In genomic region chr2:211055438-211055837, GRCh38 we compare ENCODE assay signal across 11 cellular contexts.
DNase-seq lines count a peak whose midpoint lies in the region; ATAC-seq, FAIRE-seq and TF ChIP-seq lines count a peak whose summit lies in the region.
"Had no signal": no experiment of that assay in that cellular context is flagged by ENCODE, and none has a peak within 500 bp of the region (broad histone marks: within the 10 kb centered on the region; RNA-seq: fewer than 3 reads in every experiment).

No MANE protein-coding gene starts in this region.

- no peak for ATAC-seq in stimulated activated memory B cell treated with anti-CD40 and anti-IgM and Interleukin-4, amounts not matched to agents 10 μg/mL and 1 μg/mL and 100 μg/mL, for 72 hours

- POLR2A ChIA-PET in Caco-2 (lab: Charles Lee), result no interaction called here

- H3K36me3 Mint-ChIP-seq in Caco-2 (ENCODE audit: insufficient read depth, unreplicated experiment), result no peaks in the 10 kb centered on the region
- H3K36me3 Mint-ChIP-seq in stimulated activated memory B cell treated with anti-CD40 and anti-IgM and Interleukin-4, amounts not matched to agents 10 μg/mL and 1 μg/mL and 100 μg/mL, for 72 hours, result no peaks in the 10 kb centered on the region

- H3K4me1 ChIP-seq in Caco-2, result no peaks in the 10 kb centered on the region
- no peaks in the 10 kb centered on the region for H3K4me1 ChIP-seq in SJCRH30

- no peak overlapping the region for H3K27ac ChIP-seq in SJCRH30

- TF ChIP-seq CTCF in Caco-2 (IDR thresholded peaks at IDR 0.05; ENCODE audit: insufficient read depth in 1 of 2, low read depth in 1 of 2, low read length in 1 of 2, severe bottlenecking in 1 of 2, unreplicated experiment in 1 of 2), result peak; percentile 19 to 64

- peak; percentile 23 to 39 for DNase-seq in Caco-2
- DNase-seq in HTR-8/SVneo (ENCODE audit: insufficient read length, low spot score), result peak; percentile 2
- peak; percentile 15 to 52 for DNase-seq in SJCRH30
- DNase-seq in islet precursor cell, result peak; percentile 62
- DNase-seq in NCI-H2029 (lab: John Stamatoyannopoulos, UW), result no peak
- DNase-seq in G401 (ENCODE audit: low spot score), result no peak
- no peak for DNase-seq in activated T-cell treated with anti-CD3 and anti-CD28 coated beads, Interleukin-2, amount 50 U/mL, for 48 hours
- DNase-seq: amniotic stem cell, COR-L47 had no signal

- no peaks in the 10 kb centered on the region for H3K36me3 ChIP-seq in Caco-2 (ENCODE audit: control insufficient read depth, insufficient read depth, low read length)
- H3K36me3 ChIP-seq in SJCRH30, result no peaks in the 10 kb centered on the region

- no peaks in the 10 kb centered on the region for H3K27me3 Mint-ChIP-seq in Caco-2 (ENCODE audit: insufficient read depth, unreplicated experiment)
- H3K27me3 Mint-ChIP-seq in stimulated activated memory B cell treated with anti-CD40 and anti-IgM and Interleukin-4, amounts not matched to agents 10 μg/mL and 1 μg/mL and 100 μg/mL, for 72 hours, result no peaks in the 10 kb centered on the region

- H3K9me3 ChIP-seq in Caco-2 (no peaks in the 10 kb centered on the region), SJCRH30 (replicated peaks) (no peaks in the 10 kb centered on the region)

- no peaks in the 10 kb centered on the region for H3K4me1 Mint-ChIP-seq in Caco-2 (ENCODE audit: low read depth, unreplicated experiment)
- no peaks in the 10 kb centered on the region for H3K4me1 Mint-ChIP-seq in stimulated activated memory B cell treated with anti-CD40 and anti-IgM and Interleukin-4, amounts not matched to agents 10 μg/mL and 1 μg/mL and 100 μg/mL, for 72 hours

- H3K27me3 ChIP-seq in Caco-2 (replicated peaks; ENCODE audit: control insufficient read depth, insufficient read depth, low read length) (no peaks in the 10 kb centered on the region), SJCRH30 (no peaks in the 10 kb centered on the region)

- no peaks in the 10 kb centered on the region for H3K9me3 Mint-ChIP-seq in Caco-2 (ENCODE audit: unreplicated experiment)
- peaks cover 6% of the 10 kb centered on the region for H3K9me3 Mint-ChIP-seq in stimulated activated memory B cell treated with anti-CD40 and anti-IgM and Interleukin-4, amounts not matched to agents 10 μg/mL and 1 μg/mL and 100 μg/mL, for 72 hours
- H3K9me3 Mint-ChIP-seq: T-helper 2 cell treated with Interferon-gamma antibody and Interleukin-4, amounts not matched to agents 5 μg/mL and 100 μg/mL, for 36 hours had no signal

- no peak for FAIRE-seq in HTR-8/SVneo (lab: Jason Lieb, UNC)

- no peak overlapping the region for H3K27ac Mint-ChIP-seq in Caco-2 (ENCODE audit: unreplicated experiment)
- H3K27ac Mint-ChIP-seq in stimulated activated memory B cell treated with anti-CD40 and anti-IgM and Interleukin-4, amounts not matched to agents 10 μg/mL and 1 μg/mL and 100 μg/mL, for 72 hours, result no peak overlapping the region
- H3K27ac Mint-ChIP-seq: T-helper 2 cell treated with Interferon-gamma antibody and Interleukin-4, amounts not matched to agents 5 μg/mL and 100 μg/mL, for 36 hours had no signal

- no peak overlapping the region for H3K4me3 ChIP-seq in Caco-2 (ENCODE audit: low read depth, low read length)
- no peak overlapping the region for H3K4me3 ChIP-seq in SJCRH30

- BruUV-seq in Caco-2 (replicated peaks; lab: Mats Ljungman, UMichigan), result no TSS peak

- in situ Hi-C loops in G401 (cut with HindIII; ENCODE audit: low sequenced_read_pairs), result no loop called here

- CTCF ChIA-PET in Caco-2 (lab: Charles Lee), result no interaction called here

- intact Hi-C loops in Caco-2 (cut with micrococcal nuclease; ENCODE audit: unreplicated experiment), result loop anchor here (1.0 kb wide), 1 partner anchor 103 kb away; no protein-coding TSS in a partner anchor

- H3K4me3 Mint-ChIP-seq in Caco-2 (ENCODE audit: unreplicated experiment), result no peak overlapping the region
- H3K4me3 Mint-ChIP-seq in stimulated activated memory B cell treated with anti-CD40 and anti-IgM and Interleukin-4, amounts not matched to agents 10 μg/mL and 1 μg/mL and 100 μg/mL, for 72 hours, result no peak overlapping the region
- H3K4me3 Mint-ChIP-seq: T-helper 2 cell treated with Interferon-gamma antibody and Interleukin-4, amounts not matched to agents 5 μg/mL and 100 μg/mL, for 36 hours had no signal

Comparison
In these comparisons a context has a peak if more than half of its experiments do, and no peak if none do; other contexts are left out.
1. DNase-seq: peak in Caco-2 (2 of 2), HTR-8/SVneo (single experiment), SJCRH30 (2 of 2) and islet precursor cell (single experiment); none in NCI-H2029 (single experiment), G401 (single experiment) and activated T-cell treated with anti-CD3 and anti-CD28 coated beads, Interleukin-2, amount 50 U/mL, for 48 hours (0 of 2).